ENCODE assay signal across 20 cellular contexts in genomic region chr11:113082501-113082900, GRCh38.
DNase-seq lines count a peak whose midpoint lies in the region; ATAC-seq and TF ChIP-seq lines count a peak whose summit lies in the region.
"Had no signal": no experiment of that assay in that cellular context is flagged by ENCODE, and none has a peak within 500 bp of the region (broad histone marks: within the 10 kb centered on the region; RNA-seq: fewer than 3 reads in every experiment).

No MANE protein-coding gene starts in this region.

- no peaks in the 10 kb centered on the region for H3K27me3 ChIP-seq in ascending aorta
- H3K27me3 ChIP-seq: neutrophil, Peyer's patch, testis had no signal

- no peak overlapping the region for H3K27ac ChIP-seq in ascending aorta
- H3K27ac ChIP-seq: neutrophil, Peyer's patch, testis had no signal

- DNase-seq in NCI-H1092 (lab: John Stamatoyannopoulos, UW) (peak; percentile 25), NCI-H1930 (lab: John Stamatoyannopoulos, UW) (peak; percentile 83 to 86), NCI-H526 (lab: John Stamatoyannopoulos, UW) (peak; percentile 98), HT-29 (ENCODE audit: low spot score) (no peak), ascending aorta (ENCODE audit: low spot score in 2 of 2) (no peak)
- DNase-seq: activated CD4-positive, alpha-beta T cell treated with anti-CD3 and anti-CD28 coated beads, Interleukin-2, amount 10 ng/mL, durations not matched to agents 7 days and 5 days; activated gamma-delta T cell treated with Interleukin-2 at 50 U/mL for 16 hours; activated T-cell treated with anti-CD3 and anti-CD28 coated beads, Interleukin-2, amount 50 U/mL, for 4 hours; C1 segment of cervical spinal cord; Caco-2; NCI-H446; Peyer's patch; stimulated activated naive CD8-positive, alpha-beta T cell treated with anti-CD3 and anti-CD28 coated beads, Interleukin-15, Interleukin-2, amounts not matched to agents 100 U/mL and 50 U/mL, for 24 hours; SW 1271; T-helper 9 cell; testis had no signal

- H3K4me1 ChIP-seq in ascending aorta: no peaks in the 10 kb centered on the region
- H3K4me1 ChIP-seq: Caco-2, Peyer's patch, testis had no signal

- ATAC-seq in esophagus mucosa: peak; percentile 29
- ATAC-seq in GM21576 (IDR thresholded peaks at IDR 0.05; ENCODE audit: unreplicated experiment): no peak
- ATAC-seq: activated T-cell treated with anti-CD3 and anti-CD28 coated beads, Interleukin-2, amount 50 U/mL, for 4 hours; left lobe of liver; stimulated activated naive CD8-positive, alpha-beta T cell treated with anti-CD3 and anti-CD28 coated beads, Interleukin-15, Interleukin-2, amounts not matched to agents 100 U/mL and 50 U/mL, for 24 hours had no signal

- intact Hi-C loops in ascending aorta (cut with DNase I): no loop called here

- H3K4me3 ChIP-seq in ascending aorta: no peak overlapping the region
- H3K4me3 ChIP-seq: Peyer's patch, testis had no signal

- H3K9me3 ChIP-seq in ascending aorta: no peaks in the 10 kb centered on the region
- H3K9me3 ChIP-seq: Caco-2, neutrophil, Peyer's patch, testis had no signal

- H3K36me3 ChIP-seq in ascending aorta: no peaks in the 10 kb centered on the region
- H3K36me3 ChIP-seq: neutrophil, Peyer's patch had no signal

- no peak for TF ChIP-seq CTCF in ascending aorta (IDR thresholded peaks at IDR 0.05)

Comparison
In these comparisons a context has a peak if more than half of its experiments do, and no peak if none do; other contexts are left out.
1. DNase-seq: peak in NCI-H1092 (single experiment), NCI-H1930 (2 of 2) and NCI-H526 (2 of 2); none in HT-29 (single experiment) and ascending aorta (0 of 2).